8 cellular contexts compared by ENCODE assay signal in the genomic region with DNA sequence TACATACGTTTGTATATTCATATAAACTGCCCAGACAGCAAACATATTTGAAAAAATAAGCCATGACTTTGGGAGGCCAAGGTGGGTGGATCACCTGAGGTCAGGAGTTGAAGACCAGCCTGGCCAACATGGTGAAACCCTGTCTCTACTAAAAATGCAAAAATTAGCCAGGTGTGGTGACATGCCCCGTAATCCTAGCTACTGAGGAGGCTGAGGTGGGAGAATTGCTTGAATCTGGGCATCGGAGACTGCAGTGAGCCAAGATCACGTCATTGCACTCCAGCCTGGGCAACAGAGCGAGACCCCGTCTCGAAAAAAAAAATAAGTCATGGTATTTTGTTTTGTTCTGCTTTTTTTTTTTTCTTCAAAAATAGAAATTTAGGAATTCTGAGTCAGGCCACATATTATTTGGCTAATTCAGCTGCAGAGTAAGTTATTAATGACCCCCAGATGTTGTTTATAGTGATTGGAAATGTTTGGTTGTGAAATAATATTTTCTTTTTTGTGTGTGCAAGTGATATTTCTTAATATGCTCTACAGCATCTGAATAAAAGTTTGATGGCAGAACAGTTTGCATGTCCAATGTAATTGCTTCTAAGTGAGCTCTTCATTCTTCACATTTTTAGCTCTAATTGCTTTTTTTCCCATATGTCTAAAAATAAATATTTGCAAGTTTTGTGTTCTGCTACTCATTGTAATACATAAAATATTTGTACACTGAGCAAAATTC.
A peak's percentile ranks its signal among the peaks of the same experiment; 100 is the strongest.
DNase-seq lines count a peak whose midpoint lies in the region; ATAC-seq and TF ChIP-seq lines count a peak whose summit lies in the region.
"Had no signal": no experiment of that assay in that cellular context is flagged by ENCODE, and none has a peak within 500 bp of the region (broad histone marks: within the 10 kb centered on the region; RNA-seq: fewer than 3 reads in every experiment).

No MANE protein-coding gene starts in this region.

- H3K4me3 ChIP-seq in colonic mucosa (no peak overlapping the region), subcutaneous abdominal adipose tissue (ENCODE audit: low read depth in 1 of 5, low read length in 5 of 5) (peak overlapping the region in 2 of 5 donors; percentile 10 to 23)

- H3K27ac ChIP-seq in colonic mucosa (peak overlapping the region; percentile 49), subcutaneous abdominal adipose tissue (ENCODE audit: low read depth, low read length) (peak overlapping the region; percentile 59), RWPE1 (no peak overlapping the region)

- DNase-seq in colonic mucosa (no peak), RWPE1 (ENCODE audit: low spot score) (no peak), GM10266 (ENCODE audit: extremely low spot score) (no peak)
- no peak for DNase-seq in stimulated activated CD4-positive, alpha-beta T cell treated with anti-CD3 and anti-CD28 coated beads, Interleukin-4, amount 100 ng/mL, for 1 hour
- DNase-seq: NCI-H510A had no signal

- intact Hi-C loops in colonic mucosa (cut with DNase I), result no loop called here

- POLR2A ChIA-PET in RWPE1 (lab: Yijun Ruan, JAX; ENCODE audit: low non-redundant PET), result no interaction called here

- CTCF ChIA-PET in RWPE1 (lab: Yijun Ruan, JAX), result no interaction called here

- ATAC-seq in GM19025 (IDR thresholded peaks at IDR 0.05; ENCODE audit: low read depth, unreplicated experiment), result peak; percentile 15
- ATAC-seq in HG02870 (IDR thresholded peaks at IDR 0.05; ENCODE audit: unreplicated experiment), result peak; percentile 14

- no peaks in the 10 kb centered on the region for H3K36me3 ChIP-seq in colonic mucosa
- peaks cover 0 to 2% (median 0%) of the 10 kb centered on the region in 5 donors for H3K36me3 ChIP-seq in subcutaneous abdominal adipose tissue (ENCODE audit: control insufficient read depth in 5 of 5, insufficient read depth in 5 of 5, low read length in 5 of 5)

- H3K27me3 ChIP-seq in colonic mucosa (no peaks in the 10 kb centered on the region), subcutaneous abdominal adipose tissue (ENCODE audit: control insufficient read depth in 5 of 5, insufficient read depth in 4 of 5, low read length in 5 of 5) (no peaks in the 10 kb centered on the region)

- TF ChIP-seq CTCF in colonic mucosa (IDR thresholded peaks at IDR 0.05) (no peak), RWPE1 (conservative IDR thresholded peaks at IDR 0.05; ENCODE audit: low read depth) (no peak), GM10266 (IDR thresholded peaks at IDR 0.05; ENCODE audit: control insufficient read depth, insufficient read depth, low read depth, missing control alignments) (no peak)

- H3K9ac ChIP-seq in colonic mucosa (ENCODE audit: low read depth in 2 of 2, low read length in 2 of 2) (no peak overlapping the region), subcutaneous abdominal adipose tissue (ENCODE audit: low read length in 5 of 5) (peak overlapping the region in 1 of 5 donors; percentile 36)

- no peaks in the 10 kb centered on the region for H3K9me3 ChIP-seq in colonic mucosa
- no peaks in the 10 kb centered on the region for H3K9me3 ChIP-seq in subcutaneous abdominal adipose tissue (ENCODE audit: control insufficient read depth in 5 of 5, low read length in 5 of 5)

- H3K4me1 ChIP-seq in colonic mucosa, result peaks cover 3% of the 10 kb centered on the region
- H3K4me1 ChIP-seq in subcutaneous abdominal adipose tissue (ENCODE audit: control insufficient read depth in 5 of 5, insufficient read depth in 5 of 5, low read length in 5 of 5), result peaks cover 2 to 54% (median 49%) of the 10 kb centered on the region in 5 donors
